Comparison of ENCODE assay signal across 19 cellular contexts in genomic region chr10:56782503-56782902, GRCh38.
DNase-seq lines count a peak whose midpoint lies in the region; ATAC-seq, FAIRE-seq and TF ChIP-seq lines count a peak whose summit lies in the region.
"Had no signal": no experiment of that assay in that cellular context is flagged by ENCODE, and none has a peak within 500 bp of the region (broad histone marks: within the 10 kb centered on the region; RNA-seq: fewer than 3 reads in every experiment).

No MANE protein-coding gene starts in this region.

- H3K27ac ChIP-seq in mammary epithelial cell (ENCODE audit: insufficient read depth, low read depth, low read length): no peak overlapping the region
- H3K27ac ChIP-seq in H1 (ENCODE audit: low read depth, low read length): no peak overlapping the region
- H3K27ac ChIP-seq: BLaER1, GM23248, HL-60 had no signal

- H3K23ac ChIP-seq in H1 (ENCODE audit: insufficient read length): no peak overlapping the region

- DNase-seq in MCF 10A (ENCODE audit: unreplicated experiment) (no peak), mammary epithelial cell (no peak), H1 (ENCODE audit: low read depth in 1 of 2, low spot score in 2 of 2) (peak in 1 of 2 experiments; percentile 1), iPS-NIHi11 (ENCODE audit: low spot score) (peak; percentile 8), SIG-M5 treated with dmso at 0.1 percent for 504 hours (lab: John Stamatoyannopoulos, UW; ENCODE audit: unreplicated experiment) (no peak), SIG-M5 (lab: John Stamatoyannopoulos, UW) (no peak), erythroblast (lab: John Stamatoyannopoulos, UW) (no peak)
- DNase-seq: 8988T; AML-193; Caco-2; CD8-positive, alpha-beta memory T cell; DND-41; GF-D8; GM23248; HCEC 1CT; HFFc6 had no signal

- H3K27me3 Mint-ChIP-seq in MCF 10A (ENCODE audit: insufficient read depth, unreplicated experiment): no peaks in the 10 kb centered on the region
- H3K27me3 Mint-ChIP-seq: CD8-positive, alpha-beta memory T cell had no signal

- no peak overlapping the region for H2BK12ac ChIP-seq in H1 (ENCODE audit: low read depth, low read length)

- in situ Hi-C loops in mammary epithelial cell (cut with MboI; ENCODE audit: low sequenced_read_pairs in 2 of 2): no loop called here

- H2BK15ac ChIP-seq in H1 (ENCODE audit: low read length): no peak overlapping the region

- no peaks in the 10 kb centered on the region for H3K23me2 ChIP-seq in H1 (ENCODE audit: low read depth, low read length)

- CTCF ChIA-PET in MCF 10A (lab: Yijun Ruan, JAX): no interaction called here
- CTCF ChIA-PET in mammary epithelial cell (lab: Charles Lee; ENCODE audit: low non-redundant PET): no interaction called here
- CTCF ChIA-PET in H1 (lab: Charles Lee; ENCODE audit: partially characterized antibody): interaction anchor here (0.8 to 1.8 kb wide), 4 partner anchors 196 to 366 kb away, joined by 3 to 5 read pairs (median 3); no protein-coding TSS in a partner anchor

- H2AK5ac ChIP-seq in H1 (ENCODE audit: low read depth, low read length): no peak overlapping the region

- TF ChIP-seq EP300 in H1 (IDR thresholded peaks at IDR 0.05; ENCODE audit: borderline replicate concordance in 1 of 2, low read depth in 2 of 2, low read length in 2 of 2): no peak

- H3K27me3 ChIP-seq in mammary epithelial cell (ENCODE audit: insufficient read depth, low read length): no peaks in the 10 kb centered on the region
- no peaks in the 10 kb centered on the region for H3K27me3 ChIP-seq in H1 (replicated peaks in 1 of 4; ENCODE audit: control insufficient read depth in 3 of 4, extremely low read depth in 1 of 4, insufficient read depth in 3 of 4, low read length in 3 of 4)
- H3K27me3 ChIP-seq: BLaER1 had no signal

- H3K4ac ChIP-seq in H1 (replicated peaks; ENCODE audit: insufficient read length, low read depth, low read length): no peak overlapping the region

- 63% methylated on average over 4 of the region's 4 CpGs for WGBS in mammary epithelial cell (ENCODE audit: low coverage, missing lambda C conversion rate)
- WGBS in H1 (ENCODE audit: extremely low coverage in 1 of 2, insufficient coverage in 1 of 2, insufficient read length in 1 of 2, insufficient replicate concordance in 2 of 2, low coverage in 1 of 2, low lambda C conversion rate in 2 of 2, missing lambda C conversion rate in 1 of 2), 2 experiments: 74% methylated on average over 4 of the region's 4 CpGs; no CpG with 5 or more reads in 1 of the 2 experiments

- peak; percentile 11 for TF ChIP-seq CTCF in MCF 10A (IDR thresholded peaks at IDR 0.05; ENCODE audit: unreplicated experiment)
- TF ChIP-seq CTCF in mammary epithelial cell (conservative IDR thresholded peaks at IDR 0.05 in 1 of 2, IDR thresholded peaks at IDR 0.05 in 1 of 2; ENCODE audit: extremely low read depth in 1 of 2, insufficient read depth in 1 of 2, low read depth in 1 of 2, low read length in 2 of 2): no peak
- peak in 2 of 3 experiments; percentile 3 to 40; a peak in 1 of 4 replicates for TF ChIP-seq CTCF in H1 (IDR thresholded peaks at IDR 0.05; ENCODE audit: control extremely low read depth in 1 of 3, insufficient read depth in 1 of 3, low read depth in 1 of 3, low read length in 3 of 3)

- no peaks in the 10 kb centered on the region for H3K9me3 ChIP-seq in mammary epithelial cell (replicated peaks; ENCODE audit: insufficient read depth, low read length)
- no peaks in the 10 kb centered on the region for H3K9me3 ChIP-seq in H1 (ENCODE audit: insufficient read depth in 2 of 2, low read depth in 1 of 2, low read length in 1 of 2)
- H3K9me3 ChIP-seq: BLaER1, Caco-2 had no signal

- ATAC-seq in HG03159 (IDR thresholded peaks at IDR 0.05; ENCODE audit: unreplicated experiment): no peak

- H2AFZ ChIP-seq in mammary epithelial cell (ENCODE audit: low read depth, low read length) (no peak overlapping the region), H1 (ENCODE audit: low read length) (no peak overlapping the region)
- H2AFZ ChIP-seq: GM23248 had no signal

- H3K79me1 ChIP-seq in H1 (ENCODE audit: low read depth, low read length): no peaks in the 10 kb centered on the region

- H3K4me3 ChIP-seq in mammary epithelial cell (replicated peaks in 1 of 3; ENCODE audit: insufficient read depth in 1 of 3, low read depth in 2 of 3, low read length in 3 of 3) (no peak overlapping the region), H1 (ENCODE audit: extremely low read depth in 1 of 4, insufficient read depth in 2 of 4, low read depth in 3 of 4, low read length in 4 of 4) (no peak overlapping the region)
- H3K4me3 ChIP-seq: BLaER1, GM23248 had no signal

- H3K56ac ChIP-seq in H1 (replicated peaks; ENCODE audit: insufficient read length, low read depth, low read length): no peak overlapping the region

- H3K36me3 Mint-ChIP-seq in MCF 10A (ENCODE audit: insufficient read depth, unreplicated experiment): no peaks in the 10 kb centered on the region
- H3K36me3 Mint-ChIP-seq: CD8-positive, alpha-beta memory T cell had no signal

- H3K14ac ChIP-seq in H1 (ENCODE audit: insufficient read length): no peak overlapping the region

- H4K8ac ChIP-seq in H1 (ENCODE audit: extremely low read depth, insufficient read depth, low read length): no peak overlapping the region

- no peak overlapping the region for H3K4me2 ChIP-seq in mammary epithelial cell (ENCODE audit: insufficient read depth, low read depth, low read length)
- H3K4me2 ChIP-seq in H1 (ENCODE audit: insufficient read depth in 1 of 2, low read depth in 2 of 2, low read length in 2 of 2): no peak overlapping the region
- H3K4me2 ChIP-seq: BLaER1 had no signal

- H3K36me3 ChIP-seq in mammary epithelial cell (ENCODE audit: insufficient read depth, low read length) (no peaks in the 10 kb centered on the region), H1 (ENCODE audit: control insufficient read depth in 2 of 4, insufficient read depth in 4 of 4, low read length in 3 of 4) (no peaks in the 10 kb centered on the region)
- H3K36me3 ChIP-seq: BLaER1 had no signal

- BruUV-seq in MCF 10A (replicated peaks; lab: Mats Ljungman, UMichigan) (no TSS peak), mammary epithelial cell (replicated peaks; lab: Mats Ljungman, UMichigan) (no TSS peak)

- peak; percentile 51 to 56 for TF ChIP-seq RAD21 in H1 (IDR thresholded peaks at IDR 0.05 in 1 of 2, conservative IDR thresholded peaks at IDR 0.05 in 1 of 2; ENCODE audit: low read depth in 2 of 2, low read length in 2 of 2)

- peak; percentile 50 for FAIRE-seq in H1 (lab: Jason Lieb, UNC)

- H4K5ac ChIP-seq in H1 (ENCODE audit: insufficient read length, low read depth, low read length): no peak overlapping the region

- POLR2A ChIA-PET in MCF 10A (lab: Yijun Ruan, JAX): interaction anchor here (0.5 kb wide), 1 partner anchor 419 kb away, joined by 3 read pairs; no protein-coding TSS in a partner anchor
- POLR2A ChIA-PET in H1 (lab: Charles Lee; ENCODE audit: partially characterized antibody): interaction anchor here (0.6 kb wide), 1 partner anchor 1698 kb away, joined by 3 read pairs; no protein-coding TSS in a partner anchor

- H3K79me2 ChIP-seq in mammary epithelial cell (ENCODE audit: insufficient read depth, low read length): no peaks in the 10 kb centered on the region
- H3K79me2 ChIP-seq in H1 (ENCODE audit: control insufficient read depth in 1 of 2, insufficient read depth in 2 of 2, low read length in 2 of 2): no peaks in the 10 kb centered on the region

- no peak for TF ChIP-seq POLR2A in H1 (IDR thresholded peaks at IDR 0.05; ENCODE audit: control extremely low read depth in 1 of 2, low read depth in 2 of 2, low read length in 2 of 2)
- TF ChIP-seq POLR2A in erythroblast (IDR thresholded peaks at IDR 0.05; ENCODE audit: low read length): no peak

- H2BK120ac ChIP-seq in H1 (replicated peaks; ENCODE audit: low read depth, low read length): no peak overlapping the region

- H3K9me3 Mint-ChIP-seq in MCF 10A (ENCODE audit: unreplicated experiment): no peaks in the 10 kb centered on the region

- H2BK5ac ChIP-seq in H1 (ENCODE audit: low read depth, low read length): no peak overlapping the region

- no peak overlapping the region for H3K27ac Mint-ChIP-seq in MCF 10A (ENCODE audit: low read depth, unreplicated experiment)
- H3K27ac Mint-ChIP-seq: CD8-positive, alpha-beta memory T cell; HFFc6 had no signal

- H2BK20ac ChIP-seq in H1 (ENCODE audit: low read length): no peak overlapping the region

- no peaks in the 10 kb centered on the region for H3K4me1 Mint-ChIP-seq in MCF 10A (ENCODE audit: insufficient read depth, unreplicated experiment)
- H3K4me1 Mint-ChIP-seq: CD8-positive, alpha-beta memory T cell had no signal

- no peaks in the 10 kb centered on the region for H4K20me1 ChIP-seq in mammary epithelial cell (ENCODE audit: insufficient read depth, low read length)
- no peaks in the 10 kb centered on the region for H4K20me1 ChIP-seq in H1 (replicated peaks in 1 of 2; ENCODE audit: control insufficient read depth in 1 of 2, insufficient read depth in 2 of 2, low read length in 2 of 2)
- H4K20me1 ChIP-seq: BLaER1 had no signal

- no peak overlapping the region for H3K18ac ChIP-seq in H1 (ENCODE audit: extremely low read depth, low read length)

- H3K4me3 Mint-ChIP-seq in MCF 10A (ENCODE audit: unreplicated experiment): no peak overlapping the region
- H3K4me3 Mint-ChIP-seq: CD8-positive, alpha-beta memory T cell; HFFc6 had no signal

- no peak overlapping the region for H4K91ac ChIP-seq in H1 (replicated peaks; ENCODE audit: insufficient read length, low read length)

- dilution Hi-C loops in mammary epithelial cell (cut with HindIII; ENCODE audit: low sequenced_read_pairs): no loop called here

- H3K9ac ChIP-seq in mammary epithelial cell (ENCODE audit: insufficient read depth, low read length): no peak overlapping the region
- no peak overlapping the region for H3K9ac ChIP-seq in H1 (replicated peaks in 1 of 4; ENCODE audit: extremely low read depth in 1 of 4, low read depth in 3 of 4, low read length in 3 of 4)
- H3K9ac ChIP-seq: BLaER1, GM23248 had no signal

- intact Hi-C loops in MCF 10A (cut with micrococcal nuclease): no loop called here
- intact Hi-C loops in mammary epithelial cell (cut with micrococcal nuclease): no loop called here

- H3K4me1 ChIP-seq in mammary epithelial cell (ENCODE audit: insufficient read depth, low read length): no peaks in the 10 kb centered on the region
- H3K4me1 ChIP-seq in H1 (replicated peaks in 1 of 4; ENCODE audit: control insufficient read depth in 3 of 4, insufficient read depth in 4 of 4, low read length in 3 of 4): no peaks in the 10 kb centered on the region
- H3K4me1 ChIP-seq: BLaER1, Caco-2 had no signal

TF ChIP-seq in H1, 55 proteins besides CTCF, POLR2A, EP300 and RAD21:
- TF ChIP-seq SP2 (IDR thresholded peaks at IDR 0.05; ENCODE audit: low read length) (no peak), TEAD4 (IDR thresholded peaks at IDR 0.05; ENCODE audit: low read depth, low read length) (0 out of 2 replicates have a peak, but pooled peaks have one; percentile 42)

Comparison
In these comparisons a context has a peak if more than half of its experiments do, and no peak if none do; other contexts are left out.
1. CTCF ChIP-seq: peak in MCF 10A (single experiment) and H1 (2 of 3); none in mammary epithelial cell (0 of 2).